In genomic region chr9:95047452-95048224, GRCh38 we compare ENCODE assay signal across 9 cellular contexts.
DNase-seq lines count a peak whose midpoint lies in the region; ATAC-seq and TF ChIP-seq lines count a peak whose summit lies in the region.
"Had no signal": no experiment of that assay in that cellular context is flagged by ENCODE, and none has a peak within 500 bp of the region (broad histone marks: within the 10 kb centered on the region; RNA-seq: fewer than 3 reads in every experiment).

No MANE protein-coding gene starts in this region.

- peaks cover 12% of the 10 kb centered on the region for H3K36me3 Mint-ChIP-seq in nephron (ENCODE audit: low read depth)

- H3K27ac ChIP-seq in ACC112 (ENCODE audit: low read depth, low read length) (peak overlapping the region; percentile 57; the same call in 1 of the 2 replicates), HUES64 (ENCODE audit: low read depth, low read length) (no peak overlapping the region)

- H3K79me2 ChIP-seq in ACC112 (ENCODE audit: control insufficient read depth, insufficient read depth, low read length, unreplicated experiment), result peaks cover 40% of the 10 kb centered on the region

- H3K27me3 ChIP-seq in ACC112 (ENCODE audit: insufficient read depth, low read length) (no peaks in the 10 kb centered on the region), HUES64 (ENCODE audit: insufficient read depth, low read length) (peaks cover 54% of the 10 kb centered on the region)

- H3K9me3 ChIP-seq in HUES64 (ENCODE audit: insufficient read depth, low read depth, low read length), result no peaks in the 10 kb centered on the region

- 40% methylated on average over 1 of the region's 3 CpGs for WGBS in HUES64

- peaks cover 33% of the 10 kb centered on the region for H3K4me1 Mint-ChIP-seq in nephron

- no peak for DNase-seq in choroid plexus epithelial cell (ENCODE audit: low read depth)
- no peak for DNase-seq in NCI-H146 treated with DMSO at 0.1 percent for 48 hours (lab: John Stamatoyannopoulos, UW; ENCODE audit: unreplicated experiment)
- DNase-seq in amygdala (lab: John Stamatoyannopoulos, UW), result no peak
- DNase-seq: GOT3 had no signal

- peaks cover 45% of the 10 kb centered on the region for H3K27me3 Mint-ChIP-seq in nephron (ENCODE audit: low read depth)

- H3K27ac Mint-ChIP-seq in nephron, result peak overlapping the region in 2 of 3 experiments; percentile 42 to 79

- ATAC-seq in GM19452 (IDR thresholded peaks at IDR 0.05; ENCODE audit: unreplicated experiment), result no peak
- no peak for ATAC-seq in HG03378 (IDR thresholded peaks at IDR 0.05; ENCODE audit: unreplicated experiment)

- no peak overlapping the region for H2AFZ ChIP-seq in ACC112 (ENCODE audit: low read length, unreplicated experiment)

- H3K4me3 ChIP-seq in ACC112 (ENCODE audit: low read depth, low read length), result peak overlapping the region; percentile 89
- H3K4me3 ChIP-seq in HUES64 (ENCODE audit: low read length), result peak overlapping the region; percentile 21; the same call in 1 of the 2 replicates
- peak overlapping the region; percentile 68 for H3K4me3 ChIP-seq in choroid plexus epithelial cell (ENCODE audit: low read depth, low read length)

- H3K9ac ChIP-seq in HUES64 (ENCODE audit: low read depth, low read length), result no peak overlapping the region

- peaks cover 24% of the 10 kb centered on the region for H3K4me1 ChIP-seq in ACC112 (ENCODE audit: control insufficient read depth, insufficient read depth, low read length, unreplicated experiment)
- peaks cover 39% of the 10 kb centered on the region for H3K4me1 ChIP-seq in HUES64 (ENCODE audit: insufficient read depth, low read length)

- H3K4me3 Mint-ChIP-seq in nephron, result peak overlapping the region; percentile 85 to 90 (median 85)

- no peaks in the 10 kb centered on the region for H3K9me3 Mint-ChIP-seq in nephron

- TF ChIP-seq CTCF in choroid plexus epithelial cell (conservative IDR thresholded peaks at IDR 0.05; ENCODE audit: low read depth, low read length) (no peak), nephron (IDR thresholded peaks at IDR 0.05; ENCODE audit: unreplicated experiment in 3 of 3) (no peak)

- H3K36me3 ChIP-seq in ACC112 (ENCODE audit: insufficient read depth, low read length) (no peaks in the 10 kb centered on the region; the same call in 1 of the 2 replicates), HUES64 (ENCODE audit: insufficient read depth, low read length) (no peaks in the 10 kb centered on the region)

Comparison
In these comparisons a context has a peak if more than half of its experiments do, and no peak if none do; other contexts are left out.
1. H3K4me3 ChIP-seq: peak in every context shown above with its lines; median percentile 89 in ACC112; 68 in choroid plexus epithelial cell; 21 in HUES64.